9 cellular contexts compared by ENCODE assay signal in genomic region chr3:159872374-159873109, GRCh38. TPM values are rescaled to one million over a fixed set of nuclear protein-coding genes. Genes with fewer than 3 reads are reported as not detected.
DNase-seq lines count a peak whose midpoint lies in the region; ATAC-seq, FAIRE-seq and TF ChIP-seq lines count a peak whose summit lies in the region.
"Had no signal": no experiment of that assay in that cellular context is flagged by ENCODE, and none has a peak within 500 bp of the region (broad histone marks: within the 10 kb centered on the region; RNA-seq: fewer than 3 reads in every experiment).

No MANE protein-coding gene starts in this region.

- H3K36me3 ChIP-seq in SK-N-SH (replicated peaks in 1 of 2; ENCODE audit: control insufficient read depth in 1 of 2, insufficient read depth in 2 of 2, low read length in 1 of 2) (peaks cover 16 to 27% of the 10 kb centered on the region in 2 experiments), left ventricle myocardium inferior (peaks cover 13% of the 10 kb centered on the region), HAP-1 (replicated peaks) (no peaks in the 10 kb centered on the region)

- H3K4me1 ChIP-seq in A549 (peaks cover 37% of the 10 kb centered on the region), SK-N-SH (ENCODE audit: control insufficient read depth in 1 of 2, insufficient read depth in 2 of 2, low read depth in 1 of 2, low read length in 1 of 2) (peaks cover 16 to 17% of the 10 kb centered on the region in 2 experiments), left ventricle myocardium inferior (peaks cover 67% of the 10 kb centered on the region), HAP-1 (no peaks in the 10 kb centered on the region; the same call in 1 of the 2 replicates)

- TF ChIP-seq EP300 in A549 (IDR thresholded peaks at IDR 0.05) (peak; percentile 52 to 64; a peak in 2 of 5 replicates), SK-N-SH (IDR thresholded peaks at IDR 0.05; ENCODE audit: borderline replicate concordance in 1 of 2, low read depth in 1 of 2, low read length in 1 of 2) (peak in 1 of 2 experiments; percentile 79; a peak in 2 of 4 replicates)

- DNase-seq in A549 (ENCODE audit: low read depth in 1 of 2, low spot score in 1 of 2) (peak; percentile 83 to 84), HCEC 1CT (peak; percentile 96), SK-N-SH (no peak), left ventricle myocardium inferior (no peak), HAP-1 (ENCODE audit: low spot score in 2 of 2) (no peak), DMS114 treated with DMSO at 0.1 percent for 48 hours (lab: John Stamatoyannopoulos, UW; ENCODE audit: unreplicated experiment) (no peak)
- DNase-seq in CD4-positive, alpha-beta T cell, result no peak

- no peaks in the 10 kb centered on the region for H3K4me1 Mint-ChIP-seq in CD4-positive, alpha-beta T cell (ENCODE audit: low read depth)

- no peak overlapping the region for H3K9ac ChIP-seq in SK-N-SH

- peak overlapping the region; percentile 77 to 81 for H3K27ac ChIP-seq in A549
- H3K27ac ChIP-seq in SK-N-SH (ENCODE audit: low read depth in 2 of 2, low read length in 1 of 2), result peak overlapping the region; percentile 53 to 73; a peak in 3 of 4 replicates
- H3K27ac ChIP-seq in left ventricle myocardium inferior (replicated peaks), result peak overlapping the region; percentile 62
- H3K27ac ChIP-seq in CD4-positive, alpha-beta T cell (ENCODE audit: low read depth, low read length), result no peak overlapping the region
- H3K27ac ChIP-seq: HL-60 had no signal

- H3K9me3 ChIP-seq in A549, result no peaks in the 10 kb centered on the region
- 0 out of 2 replicates have a peak, but pooled peaks cover 4% of the 10 kb centered on the region for H3K9me3 ChIP-seq in SK-N-SH
- peaks cover 8% of the 10 kb centered on the region for H3K9me3 ChIP-seq in left ventricle myocardium inferior (replicated peaks)
- no peaks in the 10 kb centered on the region for H3K9me3 ChIP-seq in HAP-1
- H3K9me3 ChIP-seq in CD4-positive, alpha-beta T cell (ENCODE audit: control insufficient read depth, low read length), result no peaks in the 10 kb centered on the region

- H3K9me2 ChIP-seq in SK-N-SH, result no peaks in the 10 kb centered on the region

- no peak overlapping the region for H3K27ac Mint-ChIP-seq in CD4-positive, alpha-beta T cell

- no peaks in the 10 kb centered on the region for H3K36me3 Mint-ChIP-seq in CD4-positive, alpha-beta T cell (ENCODE audit: low read depth)

- H2AFZ ChIP-seq in SK-N-SH (ENCODE audit: low read depth), result no peak overlapping the region

- H3K79me2 ChIP-seq in SK-N-SH (ENCODE audit: insufficient read depth), result peaks cover 75% of the 10 kb centered on the region

- no peak for TF ChIP-seq POLR2A in A549 (IDR thresholded peaks at IDR 0.05; ENCODE audit: low read length)

- ATAC-seq in A549, result peak; percentile 97 to 98
- no peak for ATAC-seq in HG03460 (IDR thresholded peaks at IDR 0.05; ENCODE audit: unreplicated experiment)
- no peak for ATAC-seq in CD4-positive, alpha-beta T cell (ENCODE audit: poor library complexity)

- peaks cover 9% of the 10 kb centered on the region for H3K27me3 Mint-ChIP-seq in CD4-positive, alpha-beta T cell

- no peak for TF ChIP-seq CTCF in A549 (IDR thresholded peaks at IDR 0.05)
- peak; percentile 49 for TF ChIP-seq CTCF in SK-N-SH (IDR thresholded peaks at IDR 0.05)
- no peak for TF ChIP-seq CTCF in left ventricle myocardium inferior (IDR thresholded peaks at IDR 0.05; ENCODE audit: borderline replicate concordance)
- TF ChIP-seq CTCF in CD4-positive, alpha-beta T cell (IDR thresholded peaks at IDR 0.05), result no peak

- intact Hi-C loops in left ventricle myocardium inferior (cut with micrococcal nuclease), result no loop called here
- intact Hi-C loops in CD4-positive, alpha-beta T cell (cut with DNase I, micrococcal nuclease), result no loop called here

- H3K4me2 ChIP-seq in A549 (peak overlapping the region; percentile 67), SK-N-SH (peak overlapping the region; percentile 6; the same call in 1 of the 2 replicates)

- H3K4me3 Mint-ChIP-seq in CD4-positive, alpha-beta T cell, result no peak overlapping the region

- H3F3A ChIP-seq in SK-N-SH (replicated peaks; ENCODE audit: insufficient read depth), result peaks cover 20% of the 10 kb centered on the region

- CTCF ChIA-PET in A549 (lab: Yijun Ruan, JAX), result interaction anchor here (0.5 to 6.1 kb wide), 17 partner anchors 13 to 607 kb away, joined by 3 to 57 read pairs (median 4); partner anchors contain the start of gene IL12A
- CTCF ChIA-PET in SK-N-SH (lab: Yijun Ruan, JAX), result interaction anchor here (1.2 to 5.3 kb wide), 9 partner anchors 11 to 131 kb away, joined by 3 to 29 read pairs (median 5); partner anchors contain the start of gene IL12A
- CTCF ChIA-PET in CD4-positive, alpha-beta T cell (lab: Charles Lee), result no interaction called here

- H3K27me3 ChIP-seq in SK-N-SH (ENCODE audit: insufficient read depth), result no peaks in the 10 kb centered on the region
- H3K27me3 ChIP-seq in left ventricle myocardium inferior (ENCODE audit: low read depth), result no peaks in the 10 kb centered on the region
- H3K27me3 ChIP-seq in HAP-1 (ENCODE audit: low read depth), result no peaks in the 10 kb centered on the region
- peaks cover 11% of the 10 kb centered on the region for H3K27me3 ChIP-seq in CD4-positive, alpha-beta T cell (ENCODE audit: control insufficient read depth, insufficient read depth, low read length)

- no peaks in the 10 kb centered on the region for H3K9me3 Mint-ChIP-seq in CD4-positive, alpha-beta T cell

- in situ Hi-C loops in HAP-1 (cut with MboI; ENCODE audit: low sequenced_read_pairs), result no loop called here

- FAIRE-seq in A549 (lab: Jason Lieb, UNC), result peak; percentile 97

- H3K4me3 ChIP-seq in A549 (no peak overlapping the region), SK-N-SH (ENCODE audit: low read depth in 2 of 2, low read length in 1 of 2) (no peak overlapping the region), left ventricle myocardium inferior (no peak overlapping the region), HAP-1 (no peak overlapping the region)

- 12% methylated on average over 3 of the region's 3 CpGs for WGBS in A549 (ENCODE audit: missing lambda C conversion rate)
- WGBS in SK-N-SH (ENCODE audit: low lambda C conversion rate), result 32% methylated on average over 3 of the region's 3 CpGs

- 0 out of 2 replicates have a peak, but pooled peaks cover 3% of the 10 kb centered on the region for H4K20me1 ChIP-seq in SK-N-SH (ENCODE audit: insufficient read depth)

- POLR2A ChIA-PET in A549 (lab: Yijun Ruan, JAX) (interaction anchor here (0.5 to 1.0 kb wide), 2 partner anchors 107 to 109 kb away, joined by 3 read pairs; no protein-coding TSS in a partner anchor), SK-N-SH (lab: Yijun Ruan, JAX) (no interaction called here)
- POLR2A ChIA-PET in CD4-positive, alpha-beta T cell (lab: Charles Lee), result no interaction called here

- TF ChIP-seq RAD21 in A549 (conservative IDR thresholded peaks at IDR 0.05 in 1 of 2, IDR thresholded peaks at IDR 0.05 in 1 of 2) (no peak; a peak in 1 of 5 replicates), SK-N-SH (IDR thresholded peaks at IDR 0.05; ENCODE audit: low read length) (no peak)

TF ChIP-seq in A549, 52 proteins besides CTCF, POLR2A, EP300 and RAD21 (continues in another document):
- peak; percentile 91 for TF ChIP-seq JUNB (IDR thresholded peaks at IDR 0.05)
- TF ChIP-seq BCL3 (IDR thresholded peaks at IDR 0.05), result peak; percentile 55; the same call in 1 of the 3 replicates
- peak in 1 of 2 experiments; percentile 28; a peak in 2 of 4 replicates for TF ChIP-seq CEBPB (IDR thresholded peaks at IDR 0.05)
- TF ChIP-seq PHF8 (IDR thresholded peaks at IDR 0.05; ENCODE audit: borderline replicate concordance, low read depth), result no peak
- TF ChIP-seq JUN (IDR thresholded peaks at IDR 0.05), result peak; percentile 64 to 69; a peak in 3 of 5 replicates
- TF ChIP-seq GATA3 (IDR thresholded peaks at IDR 0.05; ENCODE audit: borderline replicate concordance), result peak; percentile 65
- peak; percentile 91 for TF ChIP-seq MAFK (IDR thresholded peaks at IDR 0.05; ENCODE audit: partially characterized antibody)

TF ChIP-seq in SK-N-SH, 30 proteins besides CTCF, POLR2A, EP300 and RAD21 (continues in another document):
- TF ChIP-seq TEAD4 (IDR thresholded peaks at IDR 0.05; ENCODE audit: borderline replicate concordance, insufficient read depth) (peak; percentile 74; the same call in 1 of the 2 replicates), MEF2A (IDR thresholded peaks at IDR 0.05; ENCODE audit: borderline replicate concordance, low read depth) (peak; percentile 90; the same call in 1 of the 2 replicates), MXI1 (IDR thresholded peaks at IDR 0.05; ENCODE audit: low read depth, low read length) (no peak), RXRA (IDR thresholded peaks at IDR 0.05; ENCODE audit: borderline replicate concordance, low read depth) (peak; percentile 72; the same call in 1 of the 2 replicates), USF1 (IDR thresholded peaks at IDR 0.05; ENCODE audit: borderline replicate concordance, low read depth) (no peak), POLR2AphosphoS5 (IDR thresholded peaks at IDR 0.05; ENCODE audit: low read depth, low read length) (peak; percentile 55; the same call in 1 of the 2 replicates), USF2 (IDR thresholded peaks at IDR 0.05; ENCODE audit: borderline replicate concordance, low read depth, low read length) (no peak)

RNA-seq across cellular contexts. Expression of gene SCHIP1, which starts 32.9 kb away (rescaled TPM):
- 2.7 and 3.5 TPM in 2 replicates for polyA plus RNA-seq in A549 (2011; rRNA removed)
- polyA plus RNA-seq in A549 (2012; cell fraction: cytosol; rRNA removed), result 0.13 and 0.15 TPM in 2 replicates
- polyA plus RNA-seq in A549 (2012; cell fraction: nucleus; rRNA removed), result 1.3 TPM in 2 replicates
- 2.0 to 3.6 TPM (median 2.6 TPM) in 3 replicates for polyA plus RNA-seq in A549 (2017; fragmentation: RNase III; extraction: RNeasy Plus Mini Kit Qiagen cat#74134 plus additional on column Dnase treatment)
- polyA minus RNA-seq in A549 (2011; rRNA and poly(A)+ RNA removed), result 5.2 and 7.1 TPM in 2 replicates
- 13.0 and 18.1 TPM in 2 replicates for polyA plus RNA-seq in SK-N-SH (2012; rRNA removed)
- 17.4 and 22.1 TPM in 2 replicates for polyA plus RNA-seq in SK-N-SH (2012; cell fraction: cytosol; rRNA removed)
- 13.8 and 25.4 TPM in 2 replicates for polyA plus RNA-seq in SK-N-SH (2012; cell fraction: nucleus; rRNA removed)
- 62.6 TPM for total RNA-seq in left ventricle myocardium inferior
- not detected for total RNA-seq in CD4-positive, alpha-beta T cell

Comparison
In these comparisons a context has a peak if more than half of its experiments do, and no peak if none do; other contexts are left out.
1. ATAC-seq: peak in A549 (2 of 2); none in HG03460 (single experiment) and CD4-positive, alpha-beta T cell (single experiment).
2. DNase-seq: peak in A549 (2 of 2) and HCEC 1CT (single experiment); none in SK-N-SH (single experiment), left ventricle myocardium inferior (single experiment), HAP-1 (0 of 2), CD4-positive, alpha-beta T cell (0 of 10) and DMS114 treated with DMSO at 0.1 percent for 48 hours (single experiment).
3. RNA of gene SCHIP1, which starts 32.9 kb away (total RNA-seq): 62.6 TPM in left ventricle myocardium inferior (single experiment); not detected in CD4-positive, alpha-beta T cell; every median in the first group is over 10 times any median in the second.
4. Of the 12 proteins assayed by ChIP-seq in both A549 and SK-N-SH: peak only in A549: SMC3; only in SK-N-SH: CTCF, MAX and PBX3; in both: FOSL2; in neither: 6; mixed calls (peak in some experiments, not most) for 1.